In genomic region chr12:8890313-8891084, GRCh38 we compare ENCODE assay signal across 8 cellular contexts. TPM values are rescaled to one million over a fixed set of nuclear protein-coding genes. Genes with fewer than 3 reads are reported as not detected.
DNase-seq lines count a peak whose midpoint lies in the region; ATAC-seq and TF ChIP-seq lines count a peak whose summit lies in the region.

No MANE protein-coding gene starts in this region.

- POLR2A ChIA-PET in A673 (lab: Charles Lee; ENCODE audit: low non-redundant PET), result no interaction called here
- POLR2A ChIA-PET in activated CD4-positive, alpha-beta T cell treated with anti-CD3 and anti-CD28 coated beads, Interleukin-2, amount 10 ng/mL, durations not matched to agents 7 days and 5 days (lab: Charles Lee), result no interaction called here

- peaks cover 5% of the 10 kb centered on the region for H3K4me1 Mint-ChIP-seq in activated CD4-positive, alpha-beta T cell treated with anti-CD3 and anti-CD28 coated beads, Interleukin-2, amount 10 ng/mL, durations not matched to agents 7 days and 5 days
- peaks cover 5% of the 10 kb centered on the region for H3K4me1 Mint-ChIP-seq in memory B cell

- peaks cover 6% of the 10 kb centered on the region for H3K27me3 Mint-ChIP-seq in activated CD4-positive, alpha-beta T cell treated with anti-CD3 and anti-CD28 coated beads, Interleukin-2, amount 10 ng/mL, durations not matched to agents 7 days and 5 days
- H3K27me3 Mint-ChIP-seq in memory B cell, result no peaks in the 10 kb centered on the region

- intact Hi-C loops in A673 (cut with micrococcal nuclease; ENCODE audit: unreplicated experiment), result loop anchor here (1.0 to 10.0 kb wide), 2 partner anchors 154 to 208 kb away; no protein-coding TSS in a partner anchor

- peak overlapping the region; percentile 75 for H3K4me3 Mint-ChIP-seq in activated CD4-positive, alpha-beta T cell treated with anti-CD3 and anti-CD28 coated beads, Interleukin-2, amount 10 ng/mL, durations not matched to agents 7 days and 5 days
- peak overlapping the region; percentile 92 for H3K4me3 Mint-ChIP-seq in memory B cell

- ATAC-seq in memory B cell (ENCODE audit: low read depth), result peak; percentile 74
- no peak for ATAC-seq in HG03378 (IDR thresholded peaks at IDR 0.05; ENCODE audit: unreplicated experiment)

- BruUV-seq in A673 (replicated peaks; lab: Mats Ljungman, UMichigan), result no TSS peak

- H3K27me3 ChIP-seq in A673 (replicated peaks; ENCODE audit: insufficient read depth, low read depth, low read length, poor library complexity), result no peaks in the 10 kb centered on the region

- H3K27ac Mint-ChIP-seq in activated CD4-positive, alpha-beta T cell treated with anti-CD3 and anti-CD28 coated beads, Interleukin-2, amount 10 ng/mL, durations not matched to agents 7 days and 5 days, result peak overlapping the region; percentile 21
- peak overlapping the region; percentile 76 for H3K27ac Mint-ChIP-seq in memory B cell

- H3K36me3 ChIP-seq in A673 (ENCODE audit: insufficient read depth, low read length, poor library complexity, severe bottlenecking), result no peaks in the 10 kb centered on the region

- DNase-seq in A673 (ENCODE audit: low spot score) (peak; percentile 72), NCI-H146 (lab: John Stamatoyannopoulos, UW) (peak; percentile 38), memory B cell (ENCODE audit: low spot score in 2 of 2) (peak; percentile 59 to 71)
- peak; percentile 69 for DNase-seq in activated CD4-positive, alpha-beta T cell treated with anti-CD3 and anti-CD28 coated beads, Interleukin-2, amount 10 ng/mL, durations not matched to agents 7 days and 5 days
- DNase-seq in effector CD4-positive, alpha-beta T cell, result peak; percentile 51
- peak; percentile 21 to 32 for DNase-seq in stimulated activated CD8-positive, alpha-beta memory T cell treated with anti-CD3 and anti-CD28 coated beads, Interleukin-2, amount 100 ng/mL, for 48 hours (ENCODE audit: low read depth in 2 of 2)

- peak overlapping the region; percentile 43 for H3K4me3 ChIP-seq in A673 (ENCODE audit: low read depth, low read length, poor library complexity, severe bottlenecking)

- no peak overlapping the region for H3K27ac ChIP-seq in A673 (ENCODE audit: low read depth, low read length, poor library complexity, severe bottlenecking)

- TF ChIP-seq CTCF in A673 (conservative IDR thresholded peaks at IDR 0.05; ENCODE audit: low read depth, low read length) (peak; percentile 94), GM12872 (IDR thresholded peaks at IDR 0.05; ENCODE audit: insufficient read depth, low read depth, low read length) (peak; percentile 72)

- H3K4me1 ChIP-seq in A673 (ENCODE audit: insufficient read depth, low read length, poor library complexity, severe bottlenecking), result no peaks in the 10 kb centered on the region

- CTCF ChIA-PET in A673 (lab: Charles Lee), result interaction anchor here (0.7 to 2.0 kb wide), 7 partner anchors 15 to 346 kb away, joined by 3 to 24 read pairs (median 4); no protein-coding TSS in a partner anchor
- CTCF ChIA-PET in activated CD4-positive, alpha-beta T cell treated with anti-CD3 and anti-CD28 coated beads, Interleukin-2, amount 10 ng/mL, durations not matched to agents 7 days and 5 days (lab: Charles Lee), result interaction anchor here (0.6 to 2.3 kb wide), 9 partner anchors 16 to 874 kb away, joined by 3 to 11 read pairs (median 4); no protein-coding TSS in a partner anchor

- no peaks in the 10 kb centered on the region for H3K9me3 Mint-ChIP-seq in activated CD4-positive, alpha-beta T cell treated with anti-CD3 and anti-CD28 coated beads, Interleukin-2, amount 10 ng/mL, durations not matched to agents 7 days and 5 days
- H3K9me3 Mint-ChIP-seq in memory B cell, result no peaks in the 10 kb centered on the region

- no peaks in the 10 kb centered on the region for H3K36me3 Mint-ChIP-seq in activated CD4-positive, alpha-beta T cell treated with anti-CD3 and anti-CD28 coated beads, Interleukin-2, amount 10 ng/mL, durations not matched to agents 7 days and 5 days (ENCODE audit: low read depth)
- H3K36me3 Mint-ChIP-seq in memory B cell, result no peaks in the 10 kb centered on the region

- H3K9me3 ChIP-seq in A673 (ENCODE audit: low read depth, low read length, poor library complexity, severe bottlenecking), result no peaks in the 10 kb centered on the region

RNA-seq across cellular contexts. Expression of gene PHC1, which starts 23.8 kb away (rescaled TPM):
- 40.3 and 51.2 TPM in 2 replicates for total RNA-seq in A673 (2021)
- 10 to 100 TPM; 25.0 TPM for total RNA-seq in activated CD4-positive, alpha-beta T cell treated with anti-CD3 and anti-CD28 coated beads, Interleukin-2, amount 10 ng/mL, durations not matched to agents 7 days and 5 days

RNA-seq across cellular contexts. Expression of gene M6PR, which starts 58.9 kb away (rescaled TPM):
- total RNA-seq in A673 (2021), result 138 and 160 TPM in 2 replicates
- total RNA-seq in activated CD4-positive, alpha-beta T cell treated with anti-CD3 and anti-CD28 coated beads, Interleukin-2, amount 10 ng/mL, durations not matched to agents 7 days and 5 days, result 100 to 1,000 TPM; 181 to 224 TPM
